In the genomic region with DNA sequence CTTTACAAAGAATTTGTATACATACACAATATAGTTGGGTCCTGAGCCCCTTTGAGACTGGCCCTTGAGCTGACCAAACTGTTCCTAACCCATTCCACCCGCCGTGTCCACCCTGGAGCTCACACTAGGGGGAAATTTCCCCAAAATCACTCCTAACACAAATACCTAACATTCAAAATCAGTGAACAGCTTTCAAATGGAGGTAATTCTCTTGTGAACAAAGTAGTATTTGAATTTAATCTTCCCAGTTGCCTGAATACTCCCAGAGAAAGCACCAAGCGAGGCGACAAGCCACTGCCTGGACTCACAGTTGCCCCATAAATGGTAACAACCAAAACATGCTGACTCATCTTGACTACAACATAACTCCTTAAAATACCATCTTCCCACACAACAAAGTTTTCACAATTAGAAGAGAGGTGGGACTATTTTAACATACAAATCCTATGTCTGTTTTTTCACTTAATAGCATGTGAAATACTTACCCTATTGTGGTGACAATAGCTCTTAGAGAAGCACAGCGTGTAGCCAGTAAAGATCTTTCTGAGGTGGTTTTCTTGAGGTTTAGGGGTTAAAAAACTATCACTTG, we compare ENCODE assay signal across 20 cellular contexts. TPM values are rescaled to one million over a fixed set of nuclear protein-coding genes. Genes with fewer than 3 reads are reported as not detected.
DNase-seq lines count a peak whose midpoint lies in the region; ATAC-seq and TF ChIP-seq lines count a peak whose summit lies in the region.
"Had no signal": no experiment of that assay in that cellular context is flagged by ENCODE, and none has a peak within 500 bp of the region (broad histone marks: within the 10 kb centered on the region; RNA-seq: fewer than 3 reads in every experiment).

No MANE protein-coding gene starts in this region.

- H3K4me3 ChIP-seq in GM23338 (no peak overlapping the region), NB4 (ENCODE audit: low read depth, low read length) (no peak overlapping the region), epithelial cell of esophagus (ENCODE audit: low read length) (no peak overlapping the region), neuronal stem cell (ENCODE audit: low read length in 2 of 2) (no peak overlapping the region)
- no peak overlapping the region for H3K4me3 ChIP-seq in naive thymus-derived CD4-positive, alpha-beta T cell (ENCODE audit: low read length)
- H3K4me3 ChIP-seq: HAP-1, uterus had no signal

- no peak overlapping the region for H2BK12ac ChIP-seq in neuronal stem cell (ENCODE audit: low read length)

- H3K27me3 ChIP-seq in GM23338 (ENCODE audit: insufficient read depth) (no peaks in the 10 kb centered on the region), neuronal stem cell (ENCODE audit: control insufficient read depth in 3 of 3, insufficient read depth in 3 of 3, low read depth in 1 of 3, low read length in 3 of 3) (peaks cover 0 to 5% (median 0%) of the 10 kb centered on the region in 3 experiments)
- no peaks in the 10 kb centered on the region for H3K27me3 ChIP-seq in naive thymus-derived CD4-positive, alpha-beta T cell (ENCODE audit: control insufficient read depth in 2 of 2, insufficient read depth in 2 of 2, low read length in 2 of 2)
- H3K27me3 ChIP-seq: brain microvascular endothelial cell, uterus had no signal

- DNase-seq in GM23338 (ENCODE audit: low spot score): no peak
- peak; percentile 35 for DNase-seq in NB4 (ENCODE audit: low read depth)
- peak; percentile 43 for DNase-seq in epithelial cell of esophagus (ENCODE audit: low read depth)
- DNase-seq in neuronal stem cell (ENCODE audit: low spot score): no peak
- no peak for DNase-seq in amygdala (lab: John Stamatoyannopoulos, UW)
- no peak for DNase-seq in naive thymus-derived CD4-positive, alpha-beta T cell
- DNase-seq in posterior vena cava (ENCODE audit: low spot score): no peak
- no peak for DNase-seq in AML-193 (lab: John Stamatoyannopoulos, UW)
- DNase-seq: activated CD4-positive, CD25-positive, alpha-beta regulatory T cell; brain microvascular endothelial cell; DMS53; NCI-H187; NCI-H526; PC-3; small intestine; T-cell; uterus had no signal

- no peaks in the 10 kb centered on the region for H3K27me3 Mint-ChIP-seq in GM23338 (ENCODE audit: insufficient read depth, low read depth, poor library complexity)
- peaks cover 4 to 21% (median 10%) of the 10 kb centered on the region in 5 donors for H3K27me3 Mint-ChIP-seq in naive thymus-derived CD4-positive, alpha-beta T cell

- H3K23ac ChIP-seq in neuronal stem cell (ENCODE audit: low read depth, low read length, poor library complexity): no peak overlapping the region

- no peak overlapping the region for H2BK120ac ChIP-seq in neuronal stem cell (ENCODE audit: low read depth, low read length)

- H3K4me3 Mint-ChIP-seq in GM23338: no peak overlapping the region
- H3K4me3 Mint-ChIP-seq in naive thymus-derived CD4-positive, alpha-beta T cell: no peak overlapping the region
- H3K4me3 Mint-ChIP-seq: stimulated activated naive CD8-positive, alpha-beta T cell treated with anti-CD3 and anti-CD28 coated beads, Interleukin-15, Interleukin-2, amounts not matched to agents 100 ng/mL and 50 ng/mL, for 24 hours; T-cell had no signal

- no peak overlapping the region for H3K4ac ChIP-seq in neuronal stem cell (ENCODE audit: low read length)

- no peak overlapping the region for H3K9ac ChIP-seq in neuronal stem cell (ENCODE audit: low read depth, low read length, poor library complexity)

- CTCF ChIA-PET in naive thymus-derived CD4-positive, alpha-beta T cell (lab: Charles Lee): interaction anchor here (0.7 kb wide), 1 partner anchor 36 kb away, joined by 3 read pairs; no protein-coding TSS in a partner anchor

- no peaks in the 10 kb centered on the region for H3K9me3 Mint-ChIP-seq in GM23338
- no peaks in the 10 kb centered on the region for H3K9me3 Mint-ChIP-seq in naive thymus-derived CD4-positive, alpha-beta T cell
- H3K9me3 Mint-ChIP-seq: stimulated activated naive CD8-positive, alpha-beta T cell treated with anti-CD3 and anti-CD28 coated beads, Interleukin-15, Interleukin-2, amounts not matched to agents 100 ng/mL and 50 ng/mL, for 24 hours; T-cell had no signal

- no peaks in the 10 kb centered on the region for H3K79me2 ChIP-seq in GM23338 (replicated peaks; ENCODE audit: insufficient read depth)

- no peak overlapping the region for H2AK5ac ChIP-seq in neuronal stem cell (ENCODE audit: low read depth, low read length)

- H3K27ac ChIP-seq in GM23338 (ENCODE audit: low read depth) (no peak overlapping the region), neuronal stem cell (replicated peaks; ENCODE audit: low read length) (no peak overlapping the region)
- no peak overlapping the region for H3K27ac ChIP-seq in naive thymus-derived CD4-positive, alpha-beta T cell (ENCODE audit: low read depth, low read length)
- H3K27ac ChIP-seq: brain microvascular endothelial cell, C4-2B, uterus had no signal

- no peak overlapping the region for H4K91ac ChIP-seq in neuronal stem cell (ENCODE audit: low read depth, low read length, poor library complexity)

- no peak overlapping the region for H2BK5ac ChIP-seq in neuronal stem cell (ENCODE audit: low read length)

- H3K4me1 Mint-ChIP-seq in GM23338: peaks cover 9% of the 10 kb centered on the region
- no peaks in the 10 kb centered on the region for H3K4me1 Mint-ChIP-seq in naive thymus-derived CD4-positive, alpha-beta T cell
- H3K4me1 Mint-ChIP-seq: T-cell had no signal

- H3K4me2 ChIP-seq in GM23338 (no peak overlapping the region), neuronal stem cell (ENCODE audit: insufficient read depth, low read length, poor library complexity, severe bottlenecking) (no peak overlapping the region)

- no peaks in the 10 kb centered on the region for H3F3A ChIP-seq in GM23338 (replicated peaks; ENCODE audit: low read depth)

- no peak for TF ChIP-seq CTCF in GM23338 (conservative IDR thresholded peaks at IDR 0.05; ENCODE audit: low read depth in 2 of 2)
- no peak for TF ChIP-seq CTCF in NB4 (IDR thresholded peaks at IDR 0.05; ENCODE audit: low read depth, low read length)
- no peak for TF ChIP-seq CTCF in epithelial cell of esophagus (IDR thresholded peaks at IDR 0.05; ENCODE audit: insufficient read depth, low read depth, low read length, missing control alignments)

- H4K20me1 ChIP-seq in GM23338 (replicated peaks; ENCODE audit: insufficient read depth): no peaks in the 10 kb centered on the region

- POLR2A ChIA-PET in naive thymus-derived CD4-positive, alpha-beta T cell (lab: Charles Lee): no interaction called here

- no peaks in the 10 kb centered on the region for H3K36me3 ChIP-seq in GM23338 (ENCODE audit: insufficient read depth)
- no peaks in the 10 kb centered on the region for H3K36me3 ChIP-seq in neuronal stem cell (replicated peaks in 1 of 2; ENCODE audit: control insufficient read depth in 2 of 2, insufficient read depth in 2 of 2, low read length in 2 of 2)
- no peaks in the 10 kb centered on the region for H3K36me3 ChIP-seq in naive thymus-derived CD4-positive, alpha-beta T cell (ENCODE audit: control insufficient read depth in 2 of 3, insufficient read depth in 3 of 3, low read length in 3 of 3)
- H3K36me3 ChIP-seq: brain microvascular endothelial cell, HAP-1, uterus had no signal

- peak; percentile 31; the same call in 1 of the 3 replicates for ATAC-seq in GM23338
- no peak for ATAC-seq in naive thymus-derived CD4-positive, alpha-beta T cell
- ATAC-seq: PC-3, T-cell had no signal

- intact Hi-C loops in naive thymus-derived CD4-positive, alpha-beta T cell (cut with micrococcal nuclease): no loop called here
- intact Hi-C loops in posterior vena cava (cut with DNase I): loop anchor here in 1 of 2 donors (10.0 kb wide), 1 partner anchor 636 kb away; no protein-coding TSS in a partner anchor

- no peak overlapping the region for H3K14ac ChIP-seq in neuronal stem cell (ENCODE audit: low read length)

- TF ChIP-seq POLR2A in NB4 (IDR thresholded peaks at IDR 0.05; ENCODE audit: extremely low read depth, insufficient read length): no peak

- peaks cover 0 to 5% of the 10 kb centered on the region in 2 donors for H3K9me3 ChIP-seq in neuronal stem cell (replicated peaks in 1 of 2; ENCODE audit: control insufficient read depth in 2 of 2, insufficient read depth in 1 of 2, low read depth in 1 of 2, low read length in 2 of 2)
- no peaks in the 10 kb centered on the region for H3K9me3 ChIP-seq in naive thymus-derived CD4-positive, alpha-beta T cell (ENCODE audit: control insufficient read depth in 2 of 3, low read length in 3 of 3)
- H3K9me3 ChIP-seq: HAP-1, uterus had no signal

- H3K27ac Mint-ChIP-seq in GM23338: peak overlapping the region; percentile 78
- H3K27ac Mint-ChIP-seq in naive thymus-derived CD4-positive, alpha-beta T cell: no peak overlapping the region
- H3K27ac Mint-ChIP-seq: stimulated activated naive CD8-positive, alpha-beta T cell treated with anti-CD3 and anti-CD28 coated beads, Interleukin-15, Interleukin-2, amounts not matched to agents 100 ng/mL and 50 ng/mL, for 24 hours; T-cell had no signal

- no peak overlapping the region for H2BK15ac ChIP-seq in neuronal stem cell (ENCODE audit: low read length)

- no CpG with 5 or more reads among the region's 5 CpGs for WGBS in neuronal stem cell (ENCODE audit: extremely low coverage in 2 of 2, insufficient read length in 2 of 2, insufficient replicate concordance in 1 of 2), 2 donors

- H2AFZ ChIP-seq in GM23338 (peak overlapping the region; percentile 77), neuronal stem cell (ENCODE audit: low read length) (peak overlapping the region; percentile 45)

- no peaks in the 10 kb centered on the region; the same call in 1 of the 2 replicates for H3K9me2 ChIP-seq in GM23338 (ENCODE audit: insufficient read depth)

- H4K8ac ChIP-seq in neuronal stem cell (ENCODE audit: low read depth, low read length): no peak overlapping the region

- no peaks in the 10 kb centered on the region for H3K79me1 ChIP-seq in neuronal stem cell (ENCODE audit: low read depth, low read length)

- 0 out of 2 replicates have a peak, but pooled peaks cover 7% of the 10 kb centered on the region for H3K4me1 ChIP-seq in GM23338 (ENCODE audit: insufficient read depth)
- peaks cover 0 to 2% of the 10 kb centered on the region in 2 donors for H3K4me1 ChIP-seq in neuronal stem cell (ENCODE audit: control insufficient read depth in 2 of 2, insufficient read depth in 1 of 2, low read depth in 1 of 2, low read length in 2 of 2)
- no peaks in the 10 kb centered on the region for H3K4me1 ChIP-seq in naive thymus-derived CD4-positive, alpha-beta T cell (ENCODE audit: control insufficient read depth in 2 of 2, insufficient read depth in 2 of 2, low read length in 2 of 2)
- H3K4me1 ChIP-seq: uterus had no signal

- H3K36me3 Mint-ChIP-seq in GM23338 (ENCODE audit: low read depth): no peaks in the 10 kb centered on the region
- no peaks in the 10 kb centered on the region for H3K36me3 Mint-ChIP-seq in naive thymus-derived CD4-positive, alpha-beta T cell
- H3K36me3 Mint-ChIP-seq: T-cell had no signal

- no peak overlapping the region for H3K18ac ChIP-seq in neuronal stem cell (ENCODE audit: low read length)

RNA-seq across cellular contexts. Expression of gene SCAMP1, which starts 31.7 kb away (rescaled TPM):
- 53.0 and 53.9 TPM in 2 replicates for total RNA-seq in GM23338 (2014; rRNA removed; shearing (Covaris generic))
- polyA plus RNA-seq in GM23338 (2016; fragmentation: Nextera tagmentation; extraction: Ambion mirVana): 22.1 and 26.8 TPM in 2 replicates
- 28.2 TPM for polyA plus RNA-seq in neuronal stem cell (2013, experiment 1 of 2)
- 29.4 TPM for polyA plus RNA-seq in neuronal stem cell (2013, experiment 2 of 2)
- 10 to 100 TPM; 16.9 to 27.6 (median 23.0) TPM for total RNA-seq in naive thymus-derived CD4-positive, alpha-beta T cell
- polyA plus RNA-seq in naive thymus-derived CD4-positive, alpha-beta T cell: 10 to 100 TPM; 25.7 to 29.8 TPM
- 10 to 100 TPM; 32.4 to 46.1 TPM for total RNA-seq in posterior vena cava

RNA-seq across cellular contexts. Expression of gene AP3B1, which starts 34.2 kb away (rescaled TPM):
- 40.7 and 46.3 TPM in 2 replicates for total RNA-seq in GM23338 (2014; rRNA removed; shearing (Covaris generic))
- 32.1 and 33.5 TPM in 2 replicates for polyA plus RNA-seq in GM23338 (2016; fragmentation: Nextera tagmentation; extraction: Ambion mirVana)
- 41.5 TPM for polyA plus RNA-seq in neuronal stem cell (2013, experiment 1 of 2)
- polyA plus RNA-seq in neuronal stem cell (2013, experiment 2 of 2): 42.0 TPM
- total RNA-seq in naive thymus-derived CD4-positive, alpha-beta T cell: 10 to 100 TPM; 30.2 to 45.0 (median 37.2) TPM
- polyA plus RNA-seq in naive thymus-derived CD4-positive, alpha-beta T cell: 10 to 100 TPM; 28.3 to 28.4 TPM
- total RNA-seq in posterior vena cava: 10 to 100 TPM; 37.0 to 44.4 TPM

Comparison
In these comparisons a context has a peak if more than half of its experiments do, and no peak if none do; other contexts are left out.
1. DNase-seq: peak in NB4 (single experiment) and epithelial cell of esophagus (single experiment); none in GM23338 (single experiment), neuronal stem cell (single experiment), amygdala (0 of 56), naive thymus-derived CD4-positive, alpha-beta T cell (0 of 9), posterior vena cava (single experiment) and AML-193 (0 of 2).